In the genomic region with DNA sequence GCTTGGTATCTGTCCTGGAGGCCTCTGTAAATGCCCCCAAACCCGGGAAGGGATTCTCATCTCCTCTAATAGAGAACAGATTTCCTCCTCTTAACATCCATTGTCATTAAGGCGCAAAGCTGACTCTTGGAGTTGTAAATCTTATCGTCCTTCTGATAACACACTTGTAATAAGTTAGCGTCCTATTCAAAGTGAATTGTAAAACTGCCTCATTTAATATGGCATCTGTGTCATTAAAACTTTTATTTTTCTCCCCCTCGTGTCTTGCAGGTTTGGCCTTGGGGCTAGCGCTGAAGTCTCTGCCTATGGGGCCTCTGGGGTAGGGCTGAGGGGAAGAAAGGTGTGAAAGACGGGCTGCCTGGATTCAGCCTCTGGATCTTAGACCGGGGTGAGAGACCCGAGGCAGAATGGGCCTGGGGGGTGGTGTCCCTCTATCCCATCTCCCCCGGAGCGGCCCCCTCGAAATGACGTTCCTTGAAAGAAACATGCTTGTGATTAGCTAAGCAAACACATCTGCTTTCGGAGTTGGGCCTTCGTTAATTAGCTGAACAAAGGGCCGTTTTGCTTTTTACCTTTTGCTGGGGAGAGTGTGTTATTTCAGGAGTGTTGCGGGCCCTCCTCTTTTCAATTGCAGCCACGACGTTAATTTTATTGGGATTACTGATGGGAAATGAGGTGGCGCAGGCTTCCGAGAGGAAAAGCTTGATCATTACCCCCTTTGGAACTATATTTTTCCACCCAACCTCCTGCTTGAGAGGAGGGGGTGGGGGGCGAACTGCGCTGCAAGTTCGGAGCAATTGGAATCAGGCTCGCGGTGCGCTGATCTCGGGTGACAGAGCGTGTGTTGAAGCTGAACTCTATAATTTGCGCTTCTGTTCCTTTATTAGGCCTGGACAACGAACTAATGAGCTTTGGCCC, we compare ENCODE assay signal across 9 cellular contexts. TPM values are rescaled to one million over a fixed set of nuclear protein-coding genes. Genes with fewer than 3 reads are reported as not detected.
DNase-seq lines count a peak whose midpoint lies in the region; ATAC-seq and TF ChIP-seq lines count a peak whose summit lies in the region.
"Had no signal": no experiment of that assay in that cellular context is flagged by ENCODE, and none has a peak within 500 bp of the region (broad histone marks: within the 10 kb centered on the region; RNA-seq: fewer than 3 reads in every experiment).

No MANE protein-coding gene starts in this region.

- intact Hi-C loops in cardiac septum (cut with DNase I), result no loop called here
- intact Hi-C loops in Right ventricle myocardium inferior (cut with DNase I), result no loop called here
- intact Hi-C loops in ovary (cut with DNase I), result loop anchor here (5.0 to 10.0 kb wide), 6 partner anchors 468 to 1978 kb away; no protein-coding TSS in a partner anchor
- intact Hi-C loops in uterus (cut with DNase I; ENCODE audit: low total_unique reads), result no loop called here

- no peak for ATAC-seq in Right ventricle myocardium inferior
- no peak for ATAC-seq in activated T-cell treated with anti-CD3 and anti-CD28 coated beads, Interleukin-2, amount 50 U/mL, for 4 hours

- no peak overlapping the region for H3K4me3 ChIP-seq in fibroblast of mammary gland (ENCODE audit: control insufficient read depth, low read depth, low read length)
- H3K4me3 ChIP-seq in ovary, result peak overlapping the region; percentile 46
- H3K4me3 ChIP-seq in uterus, result peak overlapping the region; percentile 84 to 90

- DNase-seq in cardiac septum (ENCODE audit: low spot score) (peak; percentile 55), Right ventricle myocardium inferior (ENCODE audit: missing footprints) (no peak), fibroblast of mammary gland (ENCODE audit: low read depth) (peak; percentile 22), ovary (peak; percentile 52 to 67 (median 66)), uterus (peak; percentile 53 to 54), NCI-H446 (lab: John Stamatoyannopoulos, UW) (no peak), NCI-H2107 (lab: John Stamatoyannopoulos, UW) (no peak)
- DNase-seq in activated T-cell treated with anti-CD3 and anti-CD28 coated beads, Interleukin-2, amount 50 U/mL, for 4 hours, result no peak
- DNase-seq: NCI-H1105 had no signal

- peak overlapping the region; percentile 98 to 99 for H3K27ac ChIP-seq in ovary
- H3K27ac ChIP-seq in uterus, result peak overlapping the region; percentile 94 to 100

- TF ChIP-seq CTCF in fibroblast of mammary gland (conservative IDR thresholded peaks at IDR 0.05; ENCODE audit: control insufficient read depth, insufficient read depth, low read depth, low read length) (no peak), ovary (IDR thresholded peaks at IDR 0.05) (no peak), uterus (IDR thresholded peaks at IDR 0.05) (no peak)

- H3K27me3 ChIP-seq in ovary (no peaks in the 10 kb centered on the region), uterus (no peaks in the 10 kb centered on the region)

- no peak overlapping the region for H3K4me3 Mint-ChIP-seq in activated T-cell treated with anti-CD3 and anti-CD28 coated beads, Interleukin-2, amount 50 U/mL, for 4 hours

- H3K27me3 Mint-ChIP-seq in activated T-cell treated with anti-CD3 and anti-CD28 coated beads, Interleukin-2, amount 50 U/mL, for 4 hours (ENCODE audit: low read depth), result peaks cover 91% of the 10 kb centered on the region

- H3K9me3 ChIP-seq in ovary (no peaks in the 10 kb centered on the region), uterus (no peaks in the 10 kb centered on the region)

- peaks cover 7% of the 10 kb centered on the region for H3K4me1 ChIP-seq in ovary (ENCODE audit: insufficient read depth)
- H3K4me1 ChIP-seq in uterus, result no peaks in the 10 kb centered on the region

- H3K9me3 Mint-ChIP-seq in activated T-cell treated with anti-CD3 and anti-CD28 coated beads, Interleukin-2, amount 50 U/mL, for 4 hours, result no peaks in the 10 kb centered on the region

- no peaks in the 10 kb centered on the region for H3K36me3 Mint-ChIP-seq in activated T-cell treated with anti-CD3 and anti-CD28 coated beads, Interleukin-2, amount 50 U/mL, for 4 hours (ENCODE audit: insufficient read depth)

- WGBS in ovary, 3 donors, result 2 to 8% (median 4%) methylated on average over 31 of the region's 31 CpGs

- TF ChIP-seq POLR2A in ovary (IDR thresholded peaks at IDR 0.05) (peak; percentile 5), uterus (IDR thresholded peaks at IDR 0.05) (no peak)

- TF ChIP-seq EP300 in ovary (IDR thresholded peaks at IDR 0.05), result no peak

- H3K36me3 ChIP-seq in ovary (no peaks in the 10 kb centered on the region), uterus (no peaks in the 10 kb centered on the region)

- no peaks in the 10 kb centered on the region for H3K4me1 Mint-ChIP-seq in activated T-cell treated with anti-CD3 and anti-CD28 coated beads, Interleukin-2, amount 50 U/mL, for 4 hours (ENCODE audit: low read depth)

RNA-seq across cellular contexts. Expression of gene NR2F2, which starts 12.4 kb away (rescaled TPM):
- 21.0 TPM for total RNA-seq in cardiac septum
- total RNA-seq in Right ventricle myocardium inferior, result 14.2 TPM
- total RNA-seq in ovary, result 100 to 1,000 TPM in 6 of 7 donors, 10 to 100 TPM in 1; 68.6 to 424 (median 343) TPM
- 100 to 1,000 TPM; 230 to 392 TPM for polyA plus RNA-seq in ovary
- 100 to 1,000 TPM in 1 of 4 donors, 10 to 100 TPM in 3; 23.6 to 255 (median 51.9) TPM for total RNA-seq in uterus
- under 1 TPM; 0.13 to 0.24 (median 0.15) TPM for total RNA-seq in activated T-cell treated with anti-CD3 and anti-CD28 coated beads, Interleukin-2, amount 50 U/mL, for 4 hours

Comparison
In these comparisons a context has a peak if more than half of its experiments do, and no peak if none do; other contexts are left out.
1. DNase-seq: peak in cardiac septum (single experiment), fibroblast of mammary gland (single experiment), ovary (5 of 5) and uterus (2 of 2); none in Right ventricle myocardium inferior (single experiment), NCI-H446 (0 of 2), activated T-cell treated with anti-CD3 and anti-CD28 coated beads, Interleukin-2, amount 50 U/mL, for 4 hours (single experiment) and NCI-H2107 (single experiment).
2. RNA of gene NR2F2, which starts 12.4 kb away (total RNA-seq): 68.6 to 424 TPM in ovary, 23.6 to 255 TPM in uterus, 21.0 TPM in cardiac septum (single experiment) and 14.2 TPM in Right ventricle myocardium inferior (single experiment); 0.13 to 0.24 TPM in activated T-cell treated with anti-CD3 and anti-CD28 coated beads, Interleukin-2, amount 50 U/mL, for 4 hours; every median in the first group is over 10 times any median in the second.
3. intact Hi-C loops: an anchor here in ovary (5.0 to 10.0 kb wide); none called in cardiac septum, Right ventricle myocardium inferior and uterus.